8 cellular contexts compared by ENCODE assay signal in genomic region chr11:87036756-87037449, GRCh38. TPM values are rescaled to one million over a fixed set of nuclear protein-coding genes. Genes with fewer than 3 reads are reported as not detected.
DNase-seq lines count a peak whose midpoint lies in the region; ATAC-seq and TF ChIP-seq lines count a peak whose summit lies in the region.

No MANE protein-coding gene starts in this region.

- H3K27ac ChIP-seq in testis, result peak overlapping the region; percentile 89 to 94

- intact Hi-C loops in left colon (cut with DNase I, micrococcal nuclease) (no loop called here), testis (cut with DNase I; ENCODE audit: low total_unique reads) (no loop called here)

- no peaks in the 10 kb centered on the region for H3K9me3 ChIP-seq in BE2C
- no peaks in the 10 kb centered on the region for H3K9me3 ChIP-seq in testis

- TF ChIP-seq CTCF in BE2C (IDR thresholded peaks at IDR 0.05; ENCODE audit: low read depth, low read length) (no peak), testis (IDR thresholded peaks at IDR 0.05) (no peak)

- H3K4me1 ChIP-seq in BE2C, result no peaks in the 10 kb centered on the region
- H3K4me1 ChIP-seq in testis, result peaks cover 4% of the 10 kb centered on the region

- H3K4me3 ChIP-seq in BE2C (ENCODE audit: low read depth, low read length) (peak overlapping the region; percentile 96), testis (peak overlapping the region; percentile 81 to 92)

- DNase-seq in BE2C (peak; percentile 7), astrocyte of the hippocampus (ENCODE audit: low read depth, low spot score) (peak; percentile 41), left colon (peak in 1 of 2 donors; percentile 37), testis (peak; percentile 40), GM19238 (ENCODE audit: insufficient read length, low spot score) (no peak), AG08396 (ENCODE audit: low spot score) (no peak)

- no peaks in the 10 kb centered on the region for H3K36me3 ChIP-seq in BE2C
- H3K36me3 ChIP-seq in testis (ENCODE audit: low read depth, missing control alignments), result no peaks in the 10 kb centered on the region

- WGBS in testis, 2 donors, result 20 to 25% methylated on average over 6 to 10 of the region's 10 CpGs

- H3K27me3 ChIP-seq in BE2C (no peaks in the 10 kb centered on the region), testis (no peaks in the 10 kb centered on the region)

- ATAC-seq in GM19043 (IDR thresholded peaks at IDR 0.05; ENCODE audit: low read depth, unreplicated experiment), result peak; percentile 8
- peak; percentile 2 for ATAC-seq in HG03521 (IDR thresholded peaks at IDR 0.05; ENCODE audit: unreplicated experiment)
- ATAC-seq in left colon, result peak; percentile 34

- TF ChIP-seq POLR2A in testis (IDR thresholded peaks at IDR 0.05), result no peak

RNA-seq across cellular contexts. Expression of gene TMEM135, which starts 0.8 kb away (rescaled TPM):
- polyA plus RNA-seq in BE2C (2012; ENCODE audit: insufficient read depth, insufficient read length, low read depth), result 6.5 TPM
- total RNA-seq in left colon (10 to 100 TPM; 37.2 to 38.8 TPM), testis (10 to 100 TPM; 42.1 to 59.0 TPM)
- 21.3 TPM for polyA plus RNA-seq in testis (ENCODE audit: insufficient read depth, low read depth, low replicate concordance)

Comparison
In these comparisons a context has a peak if more than half of its experiments do, and no peak if none do; other contexts are left out.
1. DNase-seq: peak in BE2C (single experiment), astrocyte of the hippocampus (single experiment) and testis (single experiment); none in GM19238 (single experiment) and AG08396 (single experiment).
2. Peak in every context shown above with its lines, with median percentiles within 50 percentile points of each other: ATAC-seq.